1 cellular context compared by ENCODE assay signal in genomic region chrX:103253608-103254007, GRCh38.
TF ChIP-seq lines count a peak whose summit lies in the region.

No MANE protein-coding gene starts in this region.

TF ChIP-seq in GM23338, 12 proteins besides CTCF, POLR2A, EP300 and RAD21 (continued from another document):
- TF ChIP-seq, protein P1, sequence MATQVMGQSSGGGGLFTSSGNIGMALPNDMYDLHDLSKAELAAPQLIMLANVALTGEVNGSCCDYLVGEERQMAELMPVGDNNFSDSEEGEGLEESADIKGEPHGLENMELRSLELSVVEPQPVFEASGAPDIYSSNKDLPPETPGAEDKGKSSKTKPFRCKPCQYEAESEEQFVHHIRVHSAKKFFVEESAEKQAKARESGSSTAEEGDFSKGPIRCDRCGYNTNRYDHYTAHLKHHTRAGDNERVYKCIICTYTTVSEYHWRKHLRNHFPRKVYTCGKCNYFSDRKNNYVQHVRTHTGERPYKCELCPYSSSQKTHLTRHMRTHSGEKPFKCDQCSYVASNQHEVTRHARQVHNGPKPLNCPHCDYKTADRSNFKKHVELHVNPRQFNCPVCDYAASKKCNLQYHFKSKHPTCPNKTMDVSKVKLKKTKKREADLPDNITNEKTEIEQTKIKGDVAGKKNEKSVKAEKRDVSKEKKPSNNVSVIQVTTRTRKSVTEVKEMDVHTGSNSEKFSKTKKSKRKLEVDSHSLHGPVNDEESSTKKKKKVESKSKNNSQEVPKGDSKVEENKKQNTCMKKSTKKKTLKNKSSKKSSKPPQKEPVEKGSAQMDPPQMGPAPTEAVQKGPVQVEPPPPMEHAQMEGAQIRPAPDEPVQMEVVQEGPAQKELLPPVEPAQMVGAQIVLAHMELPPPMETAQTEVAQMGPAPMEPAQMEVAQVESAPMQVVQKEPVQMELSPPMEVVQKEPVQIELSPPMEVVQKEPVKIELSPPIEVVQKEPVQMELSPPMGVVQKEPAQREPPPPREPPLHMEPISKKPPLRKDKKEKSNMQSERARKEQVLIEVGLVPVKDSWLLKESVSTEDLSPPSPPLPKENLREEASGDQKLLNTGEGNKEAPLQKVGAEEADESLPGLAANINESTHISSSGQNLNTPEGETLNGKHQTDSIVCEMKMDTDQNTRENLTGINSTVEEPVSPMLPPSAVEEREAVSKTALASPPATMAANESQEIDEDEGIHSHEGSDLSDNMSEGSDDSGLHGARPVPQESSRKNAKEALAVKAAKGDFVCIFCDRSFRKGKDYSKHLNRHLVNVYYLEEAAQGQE (IDR thresholded peaks at IDR 0.05; ENCODE audit: unreplicated experiment): no peak
- TF ChIP-seq EZH2phosphoT487 (IDR thresholded peaks at IDR 0.05; ENCODE audit: unreplicated experiment): no peak
- TF ChIP-seq, protein P2, sequence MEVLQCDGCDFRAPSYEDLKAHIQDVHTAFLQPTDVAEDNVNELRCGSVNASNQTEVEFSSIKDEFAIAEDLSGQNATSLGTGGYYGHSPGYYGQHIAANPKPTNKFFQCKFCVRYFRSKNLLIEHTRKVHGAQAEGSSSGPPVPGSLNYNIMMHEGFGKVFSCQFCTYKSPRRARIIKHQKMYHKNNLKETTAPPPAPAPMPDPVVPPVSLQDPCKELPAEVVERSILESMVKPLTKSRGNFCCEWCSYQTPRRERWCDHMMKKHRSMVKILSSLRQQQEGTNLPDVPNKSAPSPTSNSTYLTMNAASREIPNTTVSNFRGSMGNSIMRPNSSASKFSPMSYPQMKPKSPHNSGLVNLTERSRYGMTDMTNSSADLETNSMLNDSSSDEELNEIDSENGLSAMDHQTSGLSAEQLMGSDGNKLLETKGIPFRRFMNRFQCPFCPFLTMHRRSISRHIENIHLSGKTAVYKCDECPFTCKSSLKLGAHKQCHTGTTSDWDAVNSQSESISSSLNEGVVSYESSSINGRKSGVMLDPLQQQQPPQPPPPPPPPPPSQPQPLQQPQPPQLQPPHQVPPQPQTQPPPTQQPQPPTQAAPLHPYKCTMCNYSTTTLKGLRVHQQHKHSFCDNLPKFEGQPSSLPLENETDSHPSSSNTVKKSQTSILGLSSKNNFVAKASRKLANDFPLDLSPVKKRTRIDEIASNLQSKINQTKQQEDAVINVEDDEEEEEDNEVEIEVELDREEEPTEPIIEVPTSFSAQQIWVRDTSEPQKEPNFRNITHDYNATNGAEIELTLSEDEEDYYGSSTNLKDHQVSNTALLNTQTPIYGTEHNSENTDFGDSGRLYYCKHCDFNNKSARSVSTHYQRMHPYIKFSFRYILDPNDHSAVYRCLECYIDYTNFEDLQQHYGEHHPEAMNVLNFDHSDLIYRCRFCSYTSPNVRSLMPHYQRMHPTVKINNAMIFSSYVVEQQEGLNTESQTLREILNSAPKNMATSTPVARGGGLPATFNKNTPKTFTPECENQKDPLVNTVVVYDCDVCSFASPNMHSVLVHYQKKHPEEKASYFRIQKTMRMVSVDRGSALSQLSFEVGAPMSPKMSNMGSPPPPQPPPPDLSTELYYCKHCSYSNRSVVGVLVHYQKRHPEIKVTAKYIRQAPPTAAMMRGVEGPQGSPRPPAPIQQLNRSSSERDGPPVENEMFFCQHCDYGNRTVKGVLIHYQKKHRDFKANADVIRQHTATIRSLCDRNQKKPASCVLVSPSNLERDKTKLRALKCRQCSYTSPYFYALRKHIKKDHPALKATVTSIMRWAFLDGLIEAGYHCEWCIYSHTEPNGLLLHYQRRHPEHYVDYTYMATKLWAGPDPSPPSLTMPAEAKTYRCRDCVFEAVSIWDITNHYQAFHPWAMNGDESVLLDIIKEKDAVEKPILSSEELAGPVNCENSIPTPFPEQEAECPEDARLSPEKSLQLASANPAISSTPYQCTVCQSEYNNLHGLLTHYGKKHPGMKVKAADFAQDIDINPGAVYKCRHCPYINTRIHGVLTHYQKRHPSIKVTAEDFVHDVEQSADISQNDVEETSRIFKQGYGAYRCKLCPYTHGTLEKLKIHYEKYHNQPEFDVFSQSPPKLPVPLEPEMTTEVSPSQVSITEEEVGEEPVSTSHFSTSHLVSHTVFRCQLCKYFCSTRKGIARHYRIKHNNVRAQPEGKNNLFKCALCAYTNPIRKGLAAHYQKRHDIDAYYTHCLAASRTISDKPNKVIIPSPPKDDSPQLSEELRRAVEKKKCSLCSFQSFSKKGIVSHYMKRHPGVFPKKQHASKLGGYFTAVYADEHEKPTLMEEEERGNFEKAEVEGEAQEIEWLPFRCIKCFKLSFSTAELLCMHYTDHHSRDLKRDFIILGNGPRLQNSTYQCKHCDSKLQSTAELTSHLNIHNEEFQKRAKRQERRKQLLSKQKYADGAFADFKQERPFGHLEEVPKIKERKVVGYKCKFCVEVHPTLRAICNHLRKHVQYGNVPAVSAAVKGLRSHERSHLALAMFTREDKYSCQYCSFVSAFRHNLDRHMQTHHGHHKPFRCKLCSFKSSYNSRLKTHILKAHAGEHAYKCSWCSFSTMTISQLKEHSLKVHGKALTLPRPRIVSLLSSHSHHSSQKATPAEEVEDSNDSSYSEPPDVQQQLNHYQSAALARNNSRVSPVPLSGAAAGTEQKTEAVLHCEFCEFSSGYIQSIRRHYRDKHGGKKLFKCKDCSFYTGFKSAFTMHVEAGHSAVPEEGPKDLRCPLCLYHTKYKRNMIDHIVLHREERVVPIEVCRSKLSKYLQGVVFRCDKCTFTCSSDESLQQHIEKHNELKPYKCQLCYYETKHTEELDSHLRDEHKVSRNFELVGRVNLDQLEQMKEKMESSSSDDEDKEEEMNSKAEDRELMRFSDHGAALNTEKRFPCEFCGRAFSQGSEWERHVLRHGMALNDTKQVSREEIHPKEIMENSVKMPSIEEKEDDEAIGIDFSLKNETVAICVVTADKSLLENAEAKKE (CRISPR knock-in tag; IDR thresholded peaks at IDR 0.05): no peak
